ENCODE assay signal across 12 cellular contexts in the genomic region with DNA sequence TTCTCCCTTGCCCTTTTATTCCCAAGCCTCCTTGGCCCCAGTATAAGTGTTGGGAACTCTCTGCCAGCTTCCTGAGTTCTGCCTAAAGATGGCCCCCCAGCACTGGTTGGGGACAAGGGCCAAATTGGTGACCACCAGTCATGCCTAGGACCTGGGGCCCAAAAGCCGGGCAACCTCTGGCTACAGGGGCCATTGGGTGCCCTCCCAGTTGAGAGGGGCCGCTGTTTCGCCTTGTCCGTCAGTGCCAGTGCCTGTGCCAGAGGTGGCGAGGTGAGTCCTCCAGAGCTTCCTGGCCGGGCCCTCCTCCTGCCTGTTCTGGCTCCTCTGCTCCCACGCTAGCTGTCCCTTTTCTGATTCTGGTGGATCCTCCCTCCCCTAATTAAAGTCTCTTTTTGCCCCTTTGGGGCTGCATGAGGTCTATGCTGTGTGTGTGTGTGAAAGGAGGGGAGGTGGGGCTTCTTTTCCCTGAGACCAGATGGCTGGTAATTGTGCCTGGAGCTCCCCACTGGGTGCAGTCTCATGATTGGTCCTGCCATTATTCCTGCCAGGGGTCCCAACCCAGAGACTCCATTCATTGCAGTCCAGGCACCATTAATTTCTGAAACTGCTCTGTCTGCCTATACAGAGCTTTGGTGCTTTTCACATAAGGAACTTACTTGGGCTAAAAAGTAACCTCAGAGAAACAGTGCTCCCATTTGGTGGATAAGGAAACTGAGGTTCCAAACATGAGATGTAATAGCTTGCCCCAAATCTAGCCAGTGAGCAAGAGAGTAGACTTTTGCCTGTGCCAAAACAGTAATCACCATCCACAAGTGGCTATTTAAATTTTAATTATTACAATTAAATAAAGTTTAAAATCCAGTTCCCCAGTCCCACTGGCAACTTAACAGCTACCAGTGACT. TPM values are rescaled to one million over a fixed set of nuclear protein-coding genes. Genes with fewer than 3 reads are reported as not detected.
DNase-seq lines count a peak whose midpoint lies in the region; ATAC-seq and TF ChIP-seq lines count a peak whose summit lies in the region.
"Had no signal": no experiment of that assay in that cellular context is flagged by ENCODE, and none has a peak within 500 bp of the region (broad histone marks: within the 10 kb centered on the region; RNA-seq: fewer than 3 reads in every experiment).

No MANE protein-coding gene starts in this region.

- H3K27ac ChIP-seq in upper lobe of left lung: no peak overlapping the region

- H3K4me1 Mint-ChIP-seq in stimulated activated naive CD8-positive, alpha-beta T cell treated with anti-CD3 and anti-CD28 coated beads, Interleukin-15, Interleukin-2, amounts not matched to agents 100 ng/mL and 50 ng/mL, for 24 hours (ENCODE audit: low read depth): peaks cover 36% of the 10 kb centered on the region

- TF ChIP-seq EP300 in upper lobe of left lung (IDR thresholded peaks at IDR 0.05): no peak

- H3K9me3 ChIP-seq in upper lobe of left lung: no peaks in the 10 kb centered on the region

- H3K4me1 ChIP-seq in upper lobe of left lung: peaks cover 12 to 24% (median 19%) of the 10 kb centered on the region in 4 donors

- H3K36me3 ChIP-seq in upper lobe of left lung: peaks cover 36 to 57% (median 46%) of the 10 kb centered on the region in 4 donors

- H3K9me3 Mint-ChIP-seq in stimulated activated naive CD8-positive, alpha-beta T cell treated with anti-CD3 and anti-CD28 coated beads, Interleukin-15, Interleukin-2, amounts not matched to agents 100 ng/mL and 50 ng/mL, for 24 hours: no peaks in the 10 kb centered on the region
- H3K9me3 Mint-ChIP-seq: activated CD4-positive, alpha-beta T cell treated with anti-CD3 and anti-CD28 coated beads, Interleukin-2, amount 10 ng/mL, durations not matched to agents 24 days and 14 days; T-cell had no signal

- peaks cover 50% of the 10 kb centered on the region for H3K36me3 Mint-ChIP-seq in stimulated activated naive CD8-positive, alpha-beta T cell treated with anti-CD3 and anti-CD28 coated beads, Interleukin-15, Interleukin-2, amounts not matched to agents 100 ng/mL and 50 ng/mL, for 24 hours (ENCODE audit: low read depth)

- H3K27me3 ChIP-seq in upper lobe of left lung: no peaks in the 10 kb centered on the region

- H3K27ac Mint-ChIP-seq in stimulated activated naive CD8-positive, alpha-beta T cell treated with anti-CD3 and anti-CD28 coated beads, Interleukin-15, Interleukin-2, amounts not matched to agents 100 ng/mL and 50 ng/mL, for 24 hours: peak overlapping the region; percentile 81

- DNase-seq in stimulated activated naive CD8-positive, alpha-beta T cell treated with anti-CD3 and anti-CD28 coated beads, Interleukin-15, Interleukin-2, amounts not matched to agents 100 U/mL and 50 U/mL, for 24 hours: no peak
- DNase-seq in cerebellum (ENCODE audit: low spot score) (peak; percentile 25), OCI-M1 (lab: John Stamatoyannopoulos, UW) (no peak), upper lobe of left lung (no peak), HUDEP-2 (lab: John Stamatoyannopoulos, UW; ENCODE audit: unreplicated experiment in 76 of 76) (no peak)
- DNase-seq: activated CD4-positive, alpha-beta T cell treated with anti-CD3 and anti-CD28 coated beads, Interleukin-2, amount 10 ng/mL, durations not matched to agents 24 days and 14 days; cerebellar nuclear complex; mesendoderm; MV-4-11; posterior cingulate gyrus; T-cell had no signal

- no peak for TF ChIP-seq CTCF in upper lobe of left lung (IDR thresholded peaks at IDR 0.05)

- H3K27me3 Mint-ChIP-seq in stimulated activated naive CD8-positive, alpha-beta T cell treated with anti-CD3 and anti-CD28 coated beads, Interleukin-15, Interleukin-2, amounts not matched to agents 100 ng/mL and 50 ng/mL, for 24 hours: no peaks in the 10 kb centered on the region
- H3K27me3 Mint-ChIP-seq: activated CD4-positive, alpha-beta T cell treated with anti-CD3 and anti-CD28 coated beads, Interleukin-2, amount 10 ng/mL, durations not matched to agents 24 days and 14 days; T-cell had no signal

- no peak for ATAC-seq in stimulated activated naive CD8-positive, alpha-beta T cell treated with anti-CD3 and anti-CD28 coated beads, Interleukin-15, Interleukin-2, amounts not matched to agents 100 U/mL and 50 U/mL, for 24 hours
- ATAC-seq in upper lobe of left lung (ENCODE audit: low FRiP score in 2 of 2): no peak
- ATAC-seq: T-cell had no signal

- no peak overlapping the region for H3K4me3 ChIP-seq in upper lobe of left lung

- 94 to 99% methylated on average over 7 of the region's 7 CpGs for WGBS in upper lobe of left lung, 2 donors

- H3K4me3 Mint-ChIP-seq in stimulated activated naive CD8-positive, alpha-beta T cell treated with anti-CD3 and anti-CD28 coated beads, Interleukin-15, Interleukin-2, amounts not matched to agents 100 ng/mL and 50 ng/mL, for 24 hours: no peak overlapping the region
- H3K4me3 Mint-ChIP-seq: activated CD4-positive, alpha-beta T cell treated with anti-CD3 and anti-CD28 coated beads, Interleukin-2, amount 10 ng/mL, durations not matched to agents 24 days and 14 days; T-cell had no signal

- no peak for TF ChIP-seq POLR2A in upper lobe of left lung (IDR thresholded peaks at IDR 0.05)

RNA-seq across cellular contexts. Expression of a gene that starts 3.1 kb away (rescaled TPM):
- total RNA-seq in cerebellum (29.8 TPM), upper lobe of left lung (100 to 1,000 TPM in 2 of 6 donors, 10 to 100 TPM in 4; 33.0 to 544 (median 64.4) TPM)

RNA-seq across cellular contexts. Expression of a gene that starts 14.1 kb away (rescaled TPM):
- total RNA-seq in cerebellum (68.0 TPM), upper lobe of left lung (100 to 1,000 TPM in 5 of 6 donors, 10 to 100 TPM in 1; 88.3 to 186 (median 158) TPM)

RNA-seq across cellular contexts. Expression of a gene that starts 14.7 kb away (rescaled TPM):
- total RNA-seq in cerebellum (21.4 TPM), upper lobe of left lung (10 to 100 TPM; 48.2 to 68.0 (median 60.7) TPM)

RNA-seq across cellular contexts. Expression of a gene that starts 36.9 kb away (rescaled TPM):
- total RNA-seq in cerebellum: 23.6 TPM
- total RNA-seq in upper lobe of left lung: 10 to 100 TPM; 23.8 to 58.7 (median 34.9) TPM

RNA-seq across cellular contexts. Expression of a gene that starts 37.2 kb away (rescaled TPM):
- total RNA-seq in cerebellum: 12.2 TPM
- total RNA-seq in upper lobe of left lung: 10 to 100 TPM; 19.5 to 44.0 (median 27.6) TPM
